Comparison of ENCODE assay signal across 8 cellular contexts in genomic region chr11:723120-723883, GRCh38. TPM values are rescaled to one million over a fixed set of nuclear protein-coding genes. Genes with fewer than 3 reads are reported as not detected.
A peak's percentile ranks its signal among the peaks of the same experiment; 100 is the strongest.
DNase-seq lines count a peak whose midpoint lies in the region; ATAC-seq and TF ChIP-seq lines count a peak whose summit lies in the region.

No MANE protein-coding gene starts in this region.

- peaks cover 24% of the 10 kb centered on the region for H3K27me3 Mint-ChIP-seq in activated T-helper 2 cell treated with anti-CD3 and anti-CD28 coated beads, Interferon-gamma antibody, Interleukin-2, Interleukin-4, amounts not matched to agents 10 μg/mL and 5 μg/mL and 100 μg/mL, durations not matched to agents 14 hours and 24 hours and 36 hours (ENCODE audit: low read depth)

- H3K36me3 ChIP-seq in GM06990 (ENCODE audit: control insufficient read depth, insufficient read depth, low read length): no peaks in the 10 kb centered on the region

- peak; percentile 64 for DNase-seq in ACHN
- DNase-seq in GM06990 (ENCODE audit: extremely low read depth, insufficient read length): no peak
- peak; percentile 15 for DNase-seq in NCI-H446 treated with DMSO at 0.1 percent for 48 hours (lab: John Stamatoyannopoulos, UW)
- peak; percentile 50 for DNase-seq in activated T-helper 2 cell treated with anti-CD3 and anti-CD28 coated beads, Interferon-gamma antibody, Interleukin-2, Interleukin-4, amounts not matched to agents 10 μg/mL and 5 μg/mL and 100 μg/mL, durations not matched to agents 14 hours and 24 hours and 36 hours (ENCODE audit: low spot score)
- DNase-seq in glomerular endothelial cell (ENCODE audit: extremely low read depth, low read depth, low spot score): peak; percentile 23
- peak; percentile 48 to 53 for DNase-seq in stimulated activated CD4-positive, alpha-beta T cell treated with anti-CD3 and anti-CD28 coated beads, Interleukin-2, amount 100 ng/mL, for 24 hours

- peaks cover 8% of the 10 kb centered on the region for H3K4me1 Mint-ChIP-seq in activated T-helper 2 cell treated with anti-CD3 and anti-CD28 coated beads, Interferon-gamma antibody, Interleukin-2, Interleukin-4, amounts not matched to agents 10 μg/mL and 5 μg/mL and 100 μg/mL, durations not matched to agents 14 hours and 24 hours and 36 hours (ENCODE audit: low read depth)

- intact Hi-C loops in activated T-helper 2 cell treated with anti-CD3 and anti-CD28 coated beads, Interferon-gamma antibody, Interleukin-2, Interleukin-4, amounts not matched to agents 10 μg/mL and 5 μg/mL and 100 μg/mL, durations not matched to agents 14 hours and 24 hours and 36 hours (cut with micrococcal nuclease): loop anchor here (1.0 to 10.0 kb wide), 5 partner anchors 27 to 186 kb away; partner anchors contain the start of genes HRAS, IRF7 and LRRC56

- no peak overlapping the region for H3K4me3 ChIP-seq in GM06990 (replicated peaks; ENCODE audit: low read depth, low read length)

- H3K36me3 Mint-ChIP-seq in activated T-helper 2 cell treated with anti-CD3 and anti-CD28 coated beads, Interferon-gamma antibody, Interleukin-2, Interleukin-4, amounts not matched to agents 10 μg/mL and 5 μg/mL and 100 μg/mL, durations not matched to agents 14 hours and 24 hours and 36 hours (ENCODE audit: low read depth): no peaks in the 10 kb centered on the region

- H3K27me3 ChIP-seq in GM06990 (replicated peaks; ENCODE audit: control insufficient read depth, insufficient read depth, low read length): no peaks in the 10 kb centered on the region; the same call in 1 of the 2 replicates

- in situ Hi-C loops in ACHN (cut with HindIII; ENCODE audit: low pct_ligation_motif_present, low pct_unique_long_range_greater_than_20kb, low sequenced_read_pairs): no loop called here

- H3K27ac Mint-ChIP-seq in activated T-helper 2 cell treated with anti-CD3 and anti-CD28 coated beads, Interferon-gamma antibody, Interleukin-2, Interleukin-4, amounts not matched to agents 10 μg/mL and 5 μg/mL and 100 μg/mL, durations not matched to agents 14 hours and 24 hours and 36 hours: no peak overlapping the region

- peak; percentile 57 for TF ChIP-seq CTCF in GM06990 (IDR thresholded peaks at IDR 0.05; ENCODE audit: insufficient read depth, low read length, poor library complexity, severe bottlenecking)

- ATAC-seq in GM21529 (IDR thresholded peaks at IDR 0.05; ENCODE audit: unreplicated experiment) (no peak), GM18858 (IDR thresholded peaks at IDR 0.05; ENCODE audit: unreplicated experiment) (no peak)

- H3K4me3 Mint-ChIP-seq in activated T-helper 2 cell treated with anti-CD3 and anti-CD28 coated beads, Interferon-gamma antibody, Interleukin-2, Interleukin-4, amounts not matched to agents 10 μg/mL and 5 μg/mL and 100 μg/mL, durations not matched to agents 14 hours and 24 hours and 36 hours (ENCODE audit: low read depth): peak overlapping the region; percentile 58

- H3K9me3 Mint-ChIP-seq in activated T-helper 2 cell treated with anti-CD3 and anti-CD28 coated beads, Interferon-gamma antibody, Interleukin-2, Interleukin-4, amounts not matched to agents 10 μg/mL and 5 μg/mL and 100 μg/mL, durations not matched to agents 14 hours and 24 hours and 36 hours: no peaks in the 10 kb centered on the region

RNA-seq across cellular contexts. Expression of gene EPS8L2, which starts 17.3 kb away (rescaled TPM):
- total RNA-seq in activated T-helper 2 cell treated with anti-CD3 and anti-CD28 coated beads, Interferon-gamma antibody, Interleukin-2, Interleukin-4, amounts not matched to agents 10 μg/mL and 5 μg/mL and 100 μg/mL, durations not matched to agents 14 hours and 24 hours and 36 hours: 17.8 and 24.6 TPM in 2 replicates
- 18.1 and 20.0 TPM in 2 replicates for total RNA-seq in glomerular endothelial cell

RNA-seq across cellular contexts. Expression of gene TALDO1, which starts 24.0 kb away (rescaled TPM):
- total RNA-seq in activated T-helper 2 cell treated with anti-CD3 and anti-CD28 coated beads, Interferon-gamma antibody, Interleukin-2, Interleukin-4, amounts not matched to agents 10 μg/mL and 5 μg/mL and 100 μg/mL, durations not matched to agents 14 hours and 24 hours and 36 hours: 270 and 275 TPM in 2 replicates
- total RNA-seq in glomerular endothelial cell: 224 and 252 TPM in 2 replicates

RNA-seq across cellular contexts. Expression of gene TMEM80, which starts 27.7 kb away (rescaled TPM):
- total RNA-seq in activated T-helper 2 cell treated with anti-CD3 and anti-CD28 coated beads, Interferon-gamma antibody, Interleukin-2, Interleukin-4, amounts not matched to agents 10 μg/mL and 5 μg/mL and 100 μg/mL, durations not matched to agents 14 hours and 24 hours and 36 hours: 11.4 and 13.0 TPM in 2 replicates
- 25.1 and 25.3 TPM in 2 replicates for total RNA-seq in glomerular endothelial cell

RNA-seq across cellular contexts. Expression of gene DEAF1, which starts 28.3 kb away (rescaled TPM):
- total RNA-seq in activated T-helper 2 cell treated with anti-CD3 and anti-CD28 coated beads, Interferon-gamma antibody, Interleukin-2, Interleukin-4, amounts not matched to agents 10 μg/mL and 5 μg/mL and 100 μg/mL, durations not matched to agents 14 hours and 24 hours and 36 hours: 61.2 and 72.0 TPM in 2 replicates
- 58.0 and 59.3 TPM in 2 replicates for total RNA-seq in glomerular endothelial cell

RNA-seq across cellular contexts. Expression of gene GATD1, which starts 54.0 kb away (rescaled TPM):
- 68.0 and 75.2 TPM in 2 replicates for total RNA-seq in activated T-helper 2 cell treated with anti-CD3 and anti-CD28 coated beads, Interferon-gamma antibody, Interleukin-2, Interleukin-4, amounts not matched to agents 10 μg/mL and 5 μg/mL and 100 μg/mL, durations not matched to agents 14 hours and 24 hours and 36 hours
- 37.6 and 47.2 TPM in 2 replicates for total RNA-seq in glomerular endothelial cell
